8 cellular contexts compared by ENCODE assay signal in the genomic region with DNA sequence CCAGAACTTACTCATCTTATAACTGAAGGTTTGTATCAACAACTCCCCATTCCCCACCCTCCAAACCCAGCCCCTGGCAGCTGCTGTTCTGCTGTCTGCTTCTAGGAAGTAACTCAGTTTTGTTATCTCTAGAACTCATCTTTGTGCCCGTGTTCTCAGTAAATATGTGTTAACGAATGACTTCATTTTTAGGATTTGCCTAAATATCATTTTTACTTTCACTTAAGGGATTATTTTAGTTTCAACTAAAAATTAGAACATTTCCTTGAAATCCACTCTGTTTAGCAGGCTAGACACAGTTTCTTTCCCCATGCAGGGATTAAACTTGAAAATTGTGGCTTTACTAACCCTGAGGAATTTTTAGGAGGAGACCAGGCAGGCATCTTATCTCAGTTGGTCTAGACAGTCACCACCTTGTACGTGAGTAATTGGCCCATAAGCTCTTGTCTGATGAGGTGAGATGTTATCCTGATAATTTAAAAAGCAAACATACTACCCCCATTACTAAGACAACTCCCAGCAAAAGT.
DNase-seq lines count a peak whose midpoint lies in the region; ATAC-seq, FAIRE-seq and TF ChIP-seq lines count a peak whose summit lies in the region.

No MANE protein-coding gene starts in this region.

- no peak for FAIRE-seq in HTR-8/SVneo (lab: Jason Lieb, UNC)

- H3K27ac Mint-ChIP-seq in activated naive CD8-positive, alpha-beta T cell treated with anti-CD3 and anti-CD28 coated beads, Interleukin-2, amount 10 ng/mL, durations not matched to agents 7 days and 5 days: peak overlapping the region; percentile 94

- H3K27ac ChIP-seq in AG04450 (ENCODE audit: low read depth, low read length) (no peak overlapping the region), testis (no peak overlapping the region)

- H3K9me3 Mint-ChIP-seq in activated naive CD8-positive, alpha-beta T cell treated with anti-CD3 and anti-CD28 coated beads, Interleukin-2, amount 10 ng/mL, durations not matched to agents 7 days and 5 days: no peaks in the 10 kb centered on the region

- ATAC-seq in GM21360 (IDR thresholded peaks at IDR 0.05; ENCODE audit: unreplicated experiment): peak; percentile 36
- ATAC-seq in activated naive CD8-positive, alpha-beta T cell treated with anti-CD3 and anti-CD28 coated beads, Interleukin-2, amount 10 ng/mL, durations not matched to agents 7 days and 5 days (ENCODE audit: low read depth): peak; percentile 46

- no peaks in the 10 kb centered on the region for H3K27me3 ChIP-seq in AG04450 (ENCODE audit: control insufficient read depth, insufficient read depth, low read length)
- H3K27me3 ChIP-seq in testis: no peaks in the 10 kb centered on the region

- DNase-seq in AG04450 (ENCODE audit: low read depth, low spot score) (no peak), LNCaP clone FGC (ENCODE audit: low read depth) (no peak), HK-2 (ENCODE audit: unreplicated experiment) (no peak), testis (no peak), HTR-8/SVneo (ENCODE audit: insufficient read length, low spot score) (no peak)
- DNase-seq in activated naive CD8-positive, alpha-beta T cell treated with anti-CD3 and anti-CD28 coated beads, Interleukin-2, amount 10 ng/mL, durations not matched to agents 7 days and 5 days: no peak
- DNase-seq in stimulated activated CD4-positive, alpha-beta T cell treated with anti-CD3 and anti-CD28 coated beads, Interleukin-4, amount 100 ng/mL, for 24 hours: peak; percentile 51

- peaks cover 87% of the 10 kb centered on the region for H3K4me1 Mint-ChIP-seq in activated naive CD8-positive, alpha-beta T cell treated with anti-CD3 and anti-CD28 coated beads, Interleukin-2, amount 10 ng/mL, durations not matched to agents 7 days and 5 days

- no peak for TF ChIP-seq POLR2A in testis (IDR thresholded peaks at IDR 0.05)

- CTCF ChIA-PET in AG04450 (lab: Charles Lee): interaction anchor here (4.2 kb wide), 1 partner anchor 124 kb away, joined by 17 read pairs; no protein-coding TSS in a partner anchor

- H3K4me3 ChIP-seq in AG04450 (ENCODE audit: low read depth, low read length): peak overlapping the region; percentile 1; the same call in 1 of the 2 replicates
- peak overlapping the region; percentile 36 for H3K4me3 ChIP-seq in LNCaP clone FGC (ENCODE audit: low read depth, low read length)
- H3K4me3 ChIP-seq in testis: no peak overlapping the region

- H3K36me3 Mint-ChIP-seq in activated naive CD8-positive, alpha-beta T cell treated with anti-CD3 and anti-CD28 coated beads, Interleukin-2, amount 10 ng/mL, durations not matched to agents 7 days and 5 days: peaks cover 29% of the 10 kb centered on the region

- WGBS in testis, 2 donors: 44 to 51% methylated on average over 3 of the region's 3 CpGs

- peak overlapping the region; percentile 83 for H3K4me3 Mint-ChIP-seq in activated naive CD8-positive, alpha-beta T cell treated with anti-CD3 and anti-CD28 coated beads, Interleukin-2, amount 10 ng/mL, durations not matched to agents 7 days and 5 days

- intact Hi-C loops in testis (cut with DNase I; ENCODE audit: low total_unique reads): no loop called here

- H3K4me1 ChIP-seq in testis: peaks cover 3% of the 10 kb centered on the region

- no peaks in the 10 kb centered on the region for H3K36me3 ChIP-seq in testis (ENCODE audit: low read depth, missing control alignments)

- no peak for TF ChIP-seq CTCF in AG04450 (IDR thresholded peaks at IDR 0.05; ENCODE audit: low read depth, low read length)
- TF ChIP-seq CTCF in LNCaP clone FGC (IDR thresholded peaks at IDR 0.05; ENCODE audit: control insufficient read depth, extremely low read depth, insufficient read depth): no peak
- no peak for TF ChIP-seq CTCF in testis (IDR thresholded peaks at IDR 0.05)

- H3K9me3 ChIP-seq in AG04450 (ENCODE audit: control insufficient read depth, insufficient read depth, low read length) (no peaks in the 10 kb centered on the region), testis (no peaks in the 10 kb centered on the region)

- POLR2A ChIA-PET in AG04450 (lab: Yijun Ruan, JAX): interaction anchor here (1.1 kb wide), 1 partner anchor 15 kb away, joined by 4 read pairs; no protein-coding TSS in a partner anchor
- POLR2A ChIA-PET in activated naive CD8-positive, alpha-beta T cell treated with anti-CD3 and anti-CD28 coated beads, Interleukin-2, amount 10 ng/mL, durations not matched to agents 7 days and 5 days (lab: Charles Lee): interaction anchor here (0.9 to 2.7 kb wide), 6 partner anchors 9 to 46 kb away, joined by 3 to 12 read pairs (median 4); no protein-coding TSS in a partner anchor

- H3K27me3 Mint-ChIP-seq in activated naive CD8-positive, alpha-beta T cell treated with anti-CD3 and anti-CD28 coated beads, Interleukin-2, amount 10 ng/mL, durations not matched to agents 7 days and 5 days: no peaks in the 10 kb centered on the region

Comparison
In these comparisons a context has a peak if more than half of its experiments do, and no peak if none do; other contexts are left out.
1. H3K4me3 ChIP-seq: peak in AG04450 (single experiment) and LNCaP clone FGC (single experiment); none in testis (0 of 2).